Comparison of ENCODE assay signal across 25 cellular contexts in the genomic region with DNA sequence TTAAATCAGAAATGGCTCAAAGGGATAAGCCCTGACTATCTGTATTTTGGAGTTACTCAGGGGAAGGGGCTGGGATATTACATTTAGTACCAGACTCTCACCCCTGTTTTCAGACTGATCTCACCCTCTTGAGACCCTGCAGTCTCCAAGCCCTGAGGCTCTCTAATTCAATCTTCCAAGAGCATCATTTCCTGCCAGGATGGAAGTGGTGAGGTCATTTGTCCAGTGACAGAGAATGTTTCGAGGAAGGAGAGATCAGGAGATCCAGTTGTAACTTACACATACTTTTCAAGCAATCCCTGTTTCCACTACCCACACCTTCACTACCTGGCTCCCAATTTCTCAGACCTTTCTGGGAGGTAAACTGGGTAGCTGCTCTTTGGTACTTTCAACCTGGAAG.
DNase-seq lines count a peak whose midpoint lies in the region; ATAC-seq and TF ChIP-seq lines count a peak whose summit lies in the region.
"Had no signal": no experiment of that assay in that cellular context is flagged by ENCODE, and none has a peak within 500 bp of the region (broad histone marks: within the 10 kb centered on the region; RNA-seq: fewer than 3 reads in every experiment).

No MANE protein-coding gene starts in this region.

- H3K4me1 ChIP-seq in H9 (ENCODE audit: insufficient read depth, low read length) (peaks cover 4% of the 10 kb centered on the region; the same call in 1 of the 2 replicates), upper lobe of right lung (no peaks in the 10 kb centered on the region), OCI-LY7 (ENCODE audit: insufficient read depth, low read length, poor library complexity, severe bottlenecking) (no peaks in the 10 kb centered on the region), osteoblast (ENCODE audit: insufficient read depth, low read length) (peaks cover 23% of the 10 kb centered on the region)
- H3K4me1 ChIP-seq: BLaER1 treated with 17β-estradiol and CSF1 and Interleukin-3, amounts not matched to agents 10 nM and 100 nM had no signal

- no peak overlapping the region for H3K4ac ChIP-seq in H9 (ENCODE audit: low read depth, low read length)

- H3K79me1 ChIP-seq in H9 (ENCODE audit: insufficient read depth, low read depth, low read length, poor library complexity, severe bottlenecking) = no peaks in the 10 kb centered on the region

- no peak overlapping the region for H3K18ac ChIP-seq in H9 (ENCODE audit: insufficient read length, low read depth, low read length)

- no peak overlapping the region for H2BK120ac ChIP-seq in H9 (ENCODE audit: low read depth, low read length, poor library complexity, severe bottlenecking)

- no peak overlapping the region for H4K8ac ChIP-seq in H9 (replicated peaks; ENCODE audit: insufficient read length, low read depth, low read length)

- no peak for ATAC-seq in SK-N-SH treated with all-trans-retinoic acid at 6 μM for 48 hours
- ATAC-seq in upper lobe of right lung = no peak
- no peak for ATAC-seq in GM19467 (IDR thresholded peaks at IDR 0.05; ENCODE audit: unreplicated experiment)
- ATAC-seq: HepG2 had no signal

- no peak overlapping the region for H3T11ph ChIP-seq in H9 (ENCODE audit: low read length)

- H3K27me3 Mint-ChIP-seq in H9 (ENCODE audit: low read depth) = no peaks in the 10 kb centered on the region
- H3K27me3 Mint-ChIP-seq: CD4-positive, alpha-beta memory T cell had no signal

- H2BK12ac ChIP-seq in H9 (ENCODE audit: insufficient read length, low read depth, low read length) = no peak overlapping the region

- no peak overlapping the region for H2AK5ac ChIP-seq in H9 (ENCODE audit: insufficient read length, low read length)

- peak overlapping the region in 2 of 3 experiments; percentile 44 to 73; a peak in 1 of 7 replicates for H3K27ac Mint-ChIP-seq in H9

- H3K9me3 ChIP-seq in H9 (ENCODE audit: control insufficient read depth, low read depth, low read length) = no peaks in the 10 kb centered on the region
- no peaks in the 10 kb centered on the region for H3K9me3 ChIP-seq in upper lobe of right lung
- no peaks in the 10 kb centered on the region for H3K9me3 ChIP-seq in OCI-LY7 (ENCODE audit: low read length)
- no peaks in the 10 kb centered on the region for H3K9me3 ChIP-seq in osteoblast (ENCODE audit: low read depth, low read length)
- H3K9me3 ChIP-seq: BLaER1 treated with 17β-estradiol and CSF1 and Interleukin-3, amounts not matched to agents 10 nM and 100 nM; SJSA1 had no signal

- POLR2A ChIA-PET in OCI-LY7 (lab: Charles Lee) = no interaction called here

- H3K9me2 ChIP-seq in OCI-LY7 (ENCODE audit: insufficient read depth, low read length) = no peaks in the 10 kb centered on the region

- DNase-seq in EH (ENCODE audit: low read depth) (peak; percentile 38), H9 (no peak), islet precursor cell (peak; percentile 60), upper lobe of right lung (no peak), OCI-LY7 (ENCODE audit: low spot score) (no peak), osteoblast (ENCODE audit: insufficient read length, low spot score, missing footprints) (no peak)
- DNase-seq: CD4-positive, alpha-beta memory T cell; COR-L47; GOT3; KBM-7; MM.1S; NCI-H1417; NCI-H1694; NCI-H2029 treated with DMSO at 0.1 percent for 48 hours; NCI-H446 treated with DMSO at 0.1 percent for 48 hours; NCI-H526; Right ventricle myocardium superior; RPMI8226; T-helper 1 cell had no signal

- H3K4me2 ChIP-seq in H9 (ENCODE audit: insufficient read depth, insufficient read length, low read length) (no peak overlapping the region), OCI-LY7 (ENCODE audit: low read length) (no peak overlapping the region), osteoblast (ENCODE audit: insufficient read depth, low read length) (no peak overlapping the region)
- H3K4me2 ChIP-seq: BLaER1 treated with 17β-estradiol and CSF1 and Interleukin-3, amounts not matched to agents 10 nM and 100 nM had no signal

- H3K27me3 ChIP-seq in H9 (ENCODE audit: insufficient read depth, low read length) (no peaks in the 10 kb centered on the region), upper lobe of right lung (no peaks in the 10 kb centered on the region), osteoblast (ENCODE audit: insufficient read depth, low read length) (no peaks in the 10 kb centered on the region)
- H3K27me3 ChIP-seq: BLaER1 treated with 17β-estradiol and CSF1 and Interleukin-3, amounts not matched to agents 10 nM and 100 nM; SJSA1 had no signal

- WGBS in H9 (ENCODE audit: extremely low coverage, insufficient read length, low lambda C conversion rate) = no CpG with 5 or more reads among the region's 1 CpG

- no peaks in the 10 kb centered on the region for H3K9me3 Mint-ChIP-seq in H9
- H3K9me3 Mint-ChIP-seq: CD4-positive, alpha-beta memory T cell had no signal

- H4K20me1 ChIP-seq in H9 (ENCODE audit: control insufficient read depth, insufficient read depth, insufficient read length) = no peaks in the 10 kb centered on the region
- H4K20me1 ChIP-seq in OCI-LY7 (ENCODE audit: insufficient read depth, low read length) = no peaks in the 10 kb centered on the region
- H4K20me1 ChIP-seq in osteoblast (ENCODE audit: insufficient read depth, low read length) = peaks cover 2% of the 10 kb centered on the region
- H4K20me1 ChIP-seq: BLaER1 treated with 17β-estradiol and CSF1 and Interleukin-3, amounts not matched to agents 10 nM and 100 nM had no signal

- H2BK20ac ChIP-seq in H9 (ENCODE audit: low read depth, low read length, poor library complexity, severe bottlenecking) = no peak overlapping the region

- no peak overlapping the region for H3K9ac ChIP-seq in H9 (ENCODE audit: extremely low read depth, insufficient read length, low read length)
- H3K9ac ChIP-seq: BLaER1 treated with 17β-estradiol and CSF1 and Interleukin-3, amounts not matched to agents 10 nM and 100 nM had no signal

- H3K36me3 ChIP-seq in upper lobe of right lung = no peaks in the 10 kb centered on the region
- H3K36me3 ChIP-seq in OCI-LY7 (ENCODE audit: insufficient read depth, low read length) = no peaks in the 10 kb centered on the region
- H3K36me3 ChIP-seq in osteoblast (ENCODE audit: insufficient read depth, low read length) = no peaks in the 10 kb centered on the region
- H3K36me3 ChIP-seq: BLaER1 treated with 17β-estradiol and CSF1 and Interleukin-3, amounts not matched to agents 10 nM and 100 nM; SJSA1 had no signal

- no peak overlapping the region for H3K14ac ChIP-seq in H9 (ENCODE audit: insufficient read depth, low read length)

- no peak overlapping the region for H3K27ac ChIP-seq in H9 (ENCODE audit: insufficient read length, low read depth, low read length)
- H3K27ac ChIP-seq in upper lobe of right lung = no peak overlapping the region
- no peak overlapping the region for H3K27ac ChIP-seq in OCI-LY7 (ENCODE audit: low read depth, low read length, poor library complexity, severe bottlenecking)
- H3K27ac ChIP-seq in osteoblast (ENCODE audit: low read depth, low read length) = no peak overlapping the region
- H3K27ac ChIP-seq: BLaER1 treated with 17β-estradiol and CSF1 and Interleukin-3, amounts not matched to agents 10 nM and 100 nM; HL-60; SJSA1 had no signal

- no peak overlapping the region for H2AFZ ChIP-seq in H9 (ENCODE audit: low read length)
- H2AFZ ChIP-seq in OCI-LY7 (ENCODE audit: low read length) = no peak overlapping the region
- no peak overlapping the region for H2AFZ ChIP-seq in osteoblast (ENCODE audit: low read length)

- H4K5ac ChIP-seq in H9 (ENCODE audit: insufficient read length, low read depth, low read length) = no peak overlapping the region

- H3K4me1 Mint-ChIP-seq in H9 = peaks cover 16 to 19% of the 10 kb centered on the region in 2 experiments

- no peak overlapping the region for H3K23ac ChIP-seq in H9 (ENCODE audit: insufficient read length, low read depth, low read length)

- no peaks in the 10 kb centered on the region; a peak in 1 of 7 replicates for H3K36me3 Mint-ChIP-seq in H9 (ENCODE audit: insufficient read depth in 1 of 3, low read depth in 3 of 3)
- H3K36me3 Mint-ChIP-seq: CD4-positive, alpha-beta memory T cell had no signal

- no peaks in the 10 kb centered on the region for H3K79me2 ChIP-seq in H9 (ENCODE audit: insufficient read depth, low read length)
- H3K79me2 ChIP-seq in OCI-LY7 (ENCODE audit: insufficient read depth, low read depth, low read length) = no peaks in the 10 kb centered on the region
- no peaks in the 10 kb centered on the region for H3K79me2 ChIP-seq in osteoblast (ENCODE audit: insufficient read depth, low read length)

- no peaks in the 10 kb centered on the region for H3K23me2 ChIP-seq in H9 (ENCODE audit: insufficient read length, low read depth, low read length, poor library complexity, severe bottlenecking)

- no peak overlapping the region for H3K4me3 Mint-ChIP-seq in H9
- H3K4me3 Mint-ChIP-seq: CD4-positive, alpha-beta memory T cell had no signal

- H2BK15ac ChIP-seq in H9 (ENCODE audit: low read depth, low read length) = no peak overlapping the region

- H3K56ac ChIP-seq in H9 (ENCODE audit: insufficient read length, low read depth, low read length) = no peak overlapping the region

- CTCF ChIA-PET in OCI-LY7 (lab: Charles Lee; ENCODE audit: unreplicated experiment) = no interaction called here

- no peak overlapping the region for H2BK5ac ChIP-seq in H9 (ENCODE audit: insufficient read length, low read length)

- TF ChIP-seq CTCF in H9 (conservative IDR thresholded peaks at IDR 0.05) = no peak
- TF ChIP-seq CTCF in upper lobe of right lung (IDR thresholded peaks at IDR 0.05) = no peak
- TF ChIP-seq CTCF in OCI-LY7 (conservative IDR thresholded peaks at IDR 0.05; ENCODE audit: low read length) = no peak
- no peak for TF ChIP-seq CTCF in osteoblast (IDR thresholded peaks at IDR 0.05; ENCODE audit: extremely low read depth, low read depth, low read length)

- H3K4me3 ChIP-seq in upper lobe of right lung (no peak overlapping the region), OCI-LY7 (ENCODE audit: low read depth, low read length, poor library complexity, severe bottlenecking) (no peak overlapping the region), osteoblast (ENCODE audit: insufficient read depth, low read length) (no peak overlapping the region)
- H3K4me3 ChIP-seq: BLaER1 treated with 17β-estradiol and CSF1 and Interleukin-3, amounts not matched to agents 10 nM and 100 nM; SJSA1 had no signal

- intact Hi-C loops in upper lobe of right lung (cut with DNase I) (no loop called here), OCI-LY7 (cut with micrococcal nuclease; ENCODE audit: unreplicated experiment) (no loop called here)

- H4K91ac ChIP-seq in H9 (ENCODE audit: insufficient read length, low read depth, low read length) = no peak overlapping the region

- BruUV-seq in OCI-LY7 (replicated peaks; lab: Mats Ljungman, UMichigan) = no TSS peak

TF ChIP-seq in SK-N-SH treated with all-trans-retinoic acid at 6 μM for 48 hours, 23 proteins besides CTCF, POLR2A, EP300 and RAD21:
- TF ChIP-seq ZNF8 (CRISPR knock-in tag; IDR thresholded peaks at IDR 0.05) (0 out of 2 replicates have a peak, but pooled peaks have one; percentile 15), BACH2 (CRISPR knock-in tag; IDR thresholded peaks at IDR 0.05; ENCODE audit: borderline replicate concordance) (no peak)

Comparison
In these comparisons a context has a peak if more than half of its experiments do, and no peak if none do; other contexts are left out.
1. DNase-seq: peak in EH (single experiment) and islet precursor cell (single experiment); none in H9 (single experiment), upper lobe of right lung (single experiment), OCI-LY7 (single experiment) and osteoblast (single experiment).